ENCODE assay signal across 29 cellular contexts in genomic region chr10:132206806-132207535, GRCh38.
"Had no signal": no experiment of that assay in that cellular context is flagged by ENCODE, and none has a peak within 500 bp of the region (broad histone marks: within the 10 kb centered on the region; RNA-seq: fewer than 3 reads in every experiment).

No MANE protein-coding gene starts in this region.

- H3K36me3 Mint-ChIP-seq: type B pancreatic cell had no signal

- H3K9me3 ChIP-seq: adrenal gland, esophagus squamous epithelium, gastrocnemius medialis, heart left ventricle, neutrophil, sigmoid colon, testis, vagina had no signal

- H3K27ac ChIP-seq: adrenal gland, coronary artery, esophagus squamous epithelium, gastrocnemius medialis, neutrophil, parathyroid adenoma, sigmoid colon, testis, vagina, WERI-Rb-1 had no signal

- H3K27ac Mint-ChIP-seq: activated naive CD8-positive, alpha-beta T cell; activated T-cell treated with anti-CD3 and anti-CD28 coated beads, Interleukin-2, amount 50 U/mL, for 24 hours; activated T-helper 17 cell treated with anti-CD3 and anti-CD28 coated beads, Interleukin-2, amount 50 U/mL, for 72 hours; endodermal cell; T-cell; T-helper 2 cell treated with Interferon-gamma antibody and Interleukin-4, amounts not matched to agents 5 μg/mL and 100 μg/mL, for 36 hours; type B pancreatic cell had no signal

- H3K4me3 ChIP-seq: adrenal gland, coronary artery, esophagus squamous epithelium, gastrocnemius medialis, heart left ventricle, sigmoid colon, smooth muscle cell, testis, vagina had no signal

- DNase-seq: activated CD4-positive, alpha-beta T cell treated with anti-CD3 and anti-CD28 coated beads for 1 hour; activated CD4-positive, alpha-beta T cell treated with anti-CD3 and anti-CD28 coated beads, Interleukin-2, amount 50 U/mL, for 1 hour; activated CD8-positive, alpha-beta memory T cell treated with anti-CD3 and anti-CD28 coated beads for 24 hours; activated CD8-positive, alpha-beta memory T cell treated with anti-CD3 and anti-CD28 coated beads, Interleukin-2, amount 50 U/mL, for 4 hours; activated T-cell treated with anti-CD3 and anti-CD28 coated beads, Interleukin-2, amount 50 U/mL, for 24 hours; adrenal gland; endodermal cell; esophagus squamous epithelium; gastrocnemius medialis; sigmoid colon; stimulated activated CD4-positive, alpha-beta T cell treated with anti-CD3 and anti-CD28 coated beads, Interleukin-2, amount 100 ng/mL, for 48 hours; stimulated activated CD8-positive, alpha-beta memory T cell treated with anti-CD3 and anti-CD28 coated beads, Interleukin-4, amount 100 ng/mL, for 48 hours; stimulated activated naive CD4-positive, alpha-beta T cell; T-cell; testis; WERI-Rb-1 had no signal

- H3K4me1 Mint-ChIP-seq: activated T-helper 17 cell treated with anti-CD3 and anti-CD28 coated beads, Interleukin-2, amount 50 U/mL, for 72 hours; central memory CD8-positive, alpha-beta T cell; endodermal cell; T-cell had no signal

- ATAC-seq: activated T-helper 17 cell treated with anti-CD3 and anti-CD28 coated beads, Interleukin-2, amount 50 U/mL, for 72 hours; gastrocnemius medialis; left lobe of liver; naive thymus-derived CD4-positive, alpha-beta T cell; T-cell had no signal

- H3K4me1 ChIP-seq: adrenal gland, esophagus squamous epithelium, gastrocnemius medialis, parathyroid adenoma, sigmoid colon, testis, vagina had no signal

- H3K27me3 Mint-ChIP-seq: activated naive CD8-positive, alpha-beta T cell; activated T-cell treated with anti-CD3 and anti-CD28 coated beads, Interleukin-2, amount 50 U/mL, for 24 hours; activated T-helper 17 cell treated with anti-CD3 and anti-CD28 coated beads, Interleukin-2, amount 50 U/mL, for 72 hours; central memory CD8-positive, alpha-beta T cell; naive thymus-derived CD4-positive, alpha-beta T cell; T-cell; type B pancreatic cell had no signal

- H2AFZ ChIP-seq: parathyroid adenoma had no signal

- H3K4me3 Mint-ChIP-seq: activated naive CD8-positive, alpha-beta T cell; activated T-cell treated with anti-CD3 and anti-CD28 coated beads, Interleukin-2, amount 50 U/mL, for 24 hours; activated T-helper 17 cell treated with anti-CD3 and anti-CD28 coated beads, Interleukin-2, amount 50 U/mL, for 72 hours; central memory CD8-positive, alpha-beta T cell; endodermal cell; naive thymus-derived CD4-positive, alpha-beta T cell; T-cell; T-helper 2 cell treated with Interferon-gamma antibody and Interleukin-4, amounts not matched to agents 5 μg/mL and 100 μg/mL, for 36 hours; type B pancreatic cell had no signal

- H3K9me3 Mint-ChIP-seq: activated T-cell treated with anti-CD3 and anti-CD28 coated beads, Interleukin-2, amount 50 U/mL, for 24 hours; activated T-helper 17 cell treated with anti-CD3 and anti-CD28 coated beads, Interleukin-2, amount 50 U/mL, for 72 hours; central memory CD8-positive, alpha-beta T cell; endodermal cell; T-cell; T-helper 2 cell treated with Interferon-gamma antibody and Interleukin-4, amounts not matched to agents 5 μg/mL and 100 μg/mL, for 36 hours; type B pancreatic cell had no signal

- H3K36me3 ChIP-seq: adrenal gland, esophagus squamous epithelium, gastrocnemius medialis, sigmoid colon, vagina had no signal

- H3K4me2 ChIP-seq: smooth muscle cell had no signal

- H3K27me3 ChIP-seq: adrenal gland, esophagus squamous epithelium, gastrocnemius medialis, heart left ventricle, neutrophil, sigmoid colon, testis, vagina had no signal

- H3K9ac ChIP-seq: parathyroid adenoma had no signal
